Comparison of ENCODE assay signal across 1 cellular context in genomic region chr17:8095361-8095760, GRCh38.
TF ChIP-seq lines count a peak whose summit lies in the region.

No MANE protein-coding gene starts in this region.

TF ChIP-seq in H1, 55 proteins besides CTCF, POLR2A, EP300 and RAD21:
- TF ChIP-seq TAF7 (optimal IDR thresholded peaks at IDR 0.05; ENCODE audit: borderline replicate concordance, low read depth, low read length) (no peak), SRF (IDR thresholded peaks at IDR 0.05; ENCODE audit: low read depth, low read length) (no peak), YY1 (IDR thresholded peaks at IDR 0.05; ENCODE audit: low read depth, low read length) (no peak), MAFK (IDR thresholded peaks at IDR 0.05; ENCODE audit: low read depth, low read length) (no peak), USF2 (IDR thresholded peaks at IDR 0.05; ENCODE audit: low read length) (no peak), ZNF274 (IDR thresholded peaks at IDR 0.05; ENCODE audit: borderline replicate concordance, extremely low read depth, low read length) (no peak), E2F6 (IDR thresholded peaks at IDR 0.05) (no peak), CEBPB (IDR thresholded peaks at IDR 0.05; ENCODE audit: low read depth, low read length) (no peak)
